ENCODE assay signal across 15 cellular contexts in the genomic region with DNA sequence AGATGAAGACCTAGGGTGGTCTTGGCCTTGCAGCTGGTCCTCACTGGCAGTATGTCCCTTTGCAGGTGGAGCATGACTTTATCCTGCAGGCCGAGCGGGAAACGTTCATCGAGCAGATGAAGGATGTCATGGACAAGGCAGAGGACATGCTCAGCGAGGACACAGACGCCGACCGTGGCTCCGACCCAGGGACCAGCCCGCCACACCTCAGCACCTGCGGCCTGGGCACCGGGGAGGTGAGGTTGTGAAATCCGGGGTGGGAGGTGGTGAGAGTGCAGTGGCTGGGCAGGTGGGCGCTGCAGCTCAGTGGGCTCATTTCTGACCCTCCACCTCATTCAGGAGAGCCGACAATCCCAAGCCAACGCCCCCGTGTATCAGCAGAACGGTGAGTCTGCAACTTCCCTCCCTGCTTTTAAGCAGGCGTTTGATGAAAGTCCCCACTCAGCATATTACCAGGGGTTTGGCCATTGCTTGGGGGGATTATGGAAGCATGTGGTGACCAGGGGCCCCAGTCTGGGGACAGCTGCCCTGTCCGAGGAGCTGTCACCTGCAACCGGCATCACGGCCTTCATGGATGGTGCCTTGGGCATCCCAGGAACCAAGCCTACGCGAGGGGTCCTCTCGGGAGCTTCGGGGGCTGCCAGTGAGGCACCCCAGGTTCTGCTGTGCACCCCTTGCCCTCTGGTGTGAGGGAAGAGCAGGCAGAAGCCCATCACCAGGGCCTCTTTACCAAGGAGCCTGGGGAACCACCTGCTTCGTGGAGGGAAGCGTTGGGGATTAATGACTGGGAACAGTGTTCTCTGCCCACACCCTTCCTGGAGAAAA.
DNase-seq lines count a peak whose midpoint lies in the region; ATAC-seq and TF ChIP-seq lines count a peak whose summit lies in the region.
"Had no signal": no experiment of that assay in that cellular context is flagged by ENCODE, and none has a peak within 500 bp of the region (broad histone marks: within the 10 kb centered on the region; RNA-seq: fewer than 3 reads in every experiment).

No MANE protein-coding gene starts in this region.

- H3K27me3 ChIP-seq in heart left ventricle (peaks cover 0 to 3% (median 0%) of the 10 kb centered on the region in 9 donors), GM23338 (ENCODE audit: insufficient read depth) (no peaks in the 10 kb centered on the region)

- H3K27ac ChIP-seq in heart left ventricle (no peak overlapping the region), GM23338 (ENCODE audit: low read depth) (no peak overlapping the region)
- H3K27ac ChIP-seq: psoas muscle had no signal

- no peak overlapping the region for H3K4me3 Mint-ChIP-seq in activated CD4-positive, alpha-beta memory T cell treated with anti-CD3 and anti-CD28 coated beads for 36 hours
- H3K4me3 Mint-ChIP-seq in naive thymus-derived CD8-positive, alpha-beta T cell, result peak overlapping the region in 8 of 10 donors; percentile 15 to 86 (median 72)
- H3K4me3 Mint-ChIP-seq in GM23338, result no peak overlapping the region
- H3K4me3 Mint-ChIP-seq: HFFc6, mesothelial cell of epicardium had no signal

- TF ChIP-seq CTCF in heart left ventricle (IDR thresholded peaks at IDR 0.05), result no peak
- TF ChIP-seq CTCF in GM23338 (conservative IDR thresholded peaks at IDR 0.05; ENCODE audit: low read depth in 2 of 2), result no peak

- POLR2A ChIA-PET in activated CD4-positive, alpha-beta memory T cell treated with anti-CD3 and anti-CD28 coated beads for 36 hours (lab: Charles Lee), result no interaction called here
- POLR2A ChIA-PET in naive thymus-derived CD8-positive, alpha-beta T cell (lab: Charles Lee), result no interaction called here

- H3K4me1 ChIP-seq in heart left ventricle (peaks cover 0 to 15% (median 2%) of the 10 kb centered on the region in 12 donors), GM23338 (ENCODE audit: insufficient read depth) (no peaks in the 10 kb centered on the region)

- H4K20me1 ChIP-seq in GM23338 (replicated peaks; ENCODE audit: insufficient read depth), result no peaks in the 10 kb centered on the region

- H3K36me3 Mint-ChIP-seq in activated CD4-positive, alpha-beta memory T cell treated with anti-CD3 and anti-CD28 coated beads for 36 hours, result no peaks in the 10 kb centered on the region
- H3K36me3 Mint-ChIP-seq in naive thymus-derived CD8-positive, alpha-beta T cell, result peaks cover 0 to 12% (median 6%) of the 10 kb centered on the region in 3 donors
- peaks cover 38% of the 10 kb centered on the region for H3K36me3 Mint-ChIP-seq in GM23338 (ENCODE audit: low read depth)

- peaks cover 12% of the 10 kb centered on the region for H3K4me1 Mint-ChIP-seq in activated CD4-positive, alpha-beta memory T cell treated with anti-CD3 and anti-CD28 coated beads for 36 hours (ENCODE audit: low read depth)
- H3K4me1 Mint-ChIP-seq in naive thymus-derived CD8-positive, alpha-beta T cell, result peaks cover 7 to 39% (median 14%) of the 10 kb centered on the region in 4 donors
- H3K4me1 Mint-ChIP-seq in GM23338, result no peaks in the 10 kb centered on the region
- H3K4me1 Mint-ChIP-seq: mesothelial cell of epicardium had no signal

- DNase-seq in cardiac septum (ENCODE audit: low spot score) (peak; percentile 71), heart left ventricle (no peak), ureter (ENCODE audit: low spot score) (peak; percentile 37), GM23338 (ENCODE audit: low spot score) (no peak), cerebellar cortex (ENCODE audit: low spot score) (no peak)
- DNase-seq in activated CD4-positive, alpha-beta memory T cell treated with anti-CD3 and anti-CD28 coated beads for 36 hours, result peak; percentile 7
- peak in 1 of 10 donors; percentile 41 for DNase-seq in naive thymus-derived CD8-positive, alpha-beta T cell
- DNase-seq: amygdala; dermis blood vessel endothelial cell; HFFc6; SIG-M5; stimulated activated CD4-positive, alpha-beta T cell treated with anti-CD3 and anti-CD28 coated beads, Interleukin-1b, Interleukin-23, amount 100 ng/mL, for 48 hours had no signal

- no peak overlapping the region for H3K4me3 ChIP-seq in heart left ventricle
- no peak overlapping the region for H3K4me3 ChIP-seq in GM23338
- H3K4me3 ChIP-seq: psoas muscle had no signal

- H3K36me3 ChIP-seq in heart left ventricle, result peaks cover 0 to 53% (median 17%) of the 10 kb centered on the region in 9 donors
- peaks cover 3% of the 10 kb centered on the region; the same call in 1 of the 2 replicates for H3K36me3 ChIP-seq in GM23338 (ENCODE audit: insufficient read depth)

- H3K9me2 ChIP-seq in GM23338 (ENCODE audit: insufficient read depth), result no peaks in the 10 kb centered on the region

- no peaks in the 10 kb centered on the region for H3K79me2 ChIP-seq in GM23338 (replicated peaks; ENCODE audit: insufficient read depth)

- CTCF ChIA-PET in activated CD4-positive, alpha-beta memory T cell treated with anti-CD3 and anti-CD28 coated beads for 36 hours (lab: Charles Lee), result no interaction called here

- H3K27me3 Mint-ChIP-seq in activated CD4-positive, alpha-beta memory T cell treated with anti-CD3 and anti-CD28 coated beads for 36 hours, result no peaks in the 10 kb centered on the region
- peaks cover 2 to 14% (median 5%) of the 10 kb centered on the region in 5 donors for H3K27me3 Mint-ChIP-seq in naive thymus-derived CD8-positive, alpha-beta T cell
- H3K27me3 Mint-ChIP-seq in GM23338 (ENCODE audit: insufficient read depth, low read depth, poor library complexity), result peaks cover 8% of the 10 kb centered on the region

- no peak overlapping the region for H3K27ac Mint-ChIP-seq in activated CD4-positive, alpha-beta memory T cell treated with anti-CD3 and anti-CD28 coated beads for 36 hours
- no peak overlapping the region for H3K27ac Mint-ChIP-seq in naive thymus-derived CD8-positive, alpha-beta T cell
- no peak overlapping the region for H3K27ac Mint-ChIP-seq in GM23338
- H3K27ac Mint-ChIP-seq: HFFc6, mesothelial cell of epicardium had no signal

- H3K9me3 ChIP-seq in heart left ventricle, result peaks cover 0 to 7% (median 0%) of the 10 kb centered on the region in 12 donors
- H3K9me3 ChIP-seq: psoas muscle had no signal

- H2AFZ ChIP-seq in GM23338, result no peak overlapping the region

- peaks cover 3% of the 10 kb centered on the region for H3K9me3 Mint-ChIP-seq in activated CD4-positive, alpha-beta memory T cell treated with anti-CD3 and anti-CD28 coated beads for 36 hours
- peaks cover 0 to 15% (median 1%) of the 10 kb centered on the region in 9 donors for H3K9me3 Mint-ChIP-seq in naive thymus-derived CD8-positive, alpha-beta T cell
- H3K9me3 Mint-ChIP-seq in GM23338, result no peaks in the 10 kb centered on the region
- H3K9me3 Mint-ChIP-seq: HFFc6 had no signal

- no peak for ATAC-seq in heart left ventricle
- no peak for ATAC-seq in naive thymus-derived CD8-positive, alpha-beta T cell
- ATAC-seq in HG03460 (IDR thresholded peaks at IDR 0.05; ENCODE audit: unreplicated experiment), result no peak
- no peak for ATAC-seq in GM23338
- ATAC-seq: psoas muscle had no signal

- TF ChIP-seq POLR2A in heart left ventricle (IDR thresholded peaks at IDR 0.05), result no peak

- H3K4me2 ChIP-seq in GM23338, result no peak overlapping the region

- intact Hi-C loops in cardiac septum (cut with DNase I), result no loop called here
- intact Hi-C loops in heart left ventricle (cut with DNase I), result no loop called here
- intact Hi-C loops in activated CD4-positive, alpha-beta memory T cell treated with anti-CD3 and anti-CD28 coated beads for 36 hours (cut with micrococcal nuclease), result no loop called here

- H3F3A ChIP-seq in GM23338 (replicated peaks; ENCODE audit: low read depth), result no peaks in the 10 kb centered on the region

- WGBS in heart left ventricle, 4 donors, result 89 to 92% (median 90%) methylated on average over 25 to 28 of the region's 28 CpGs

TF ChIP-seq in GM23338, 12 proteins besides CTCF, POLR2A, EP300 and RAD21 (continues in another document):
- TF ChIP-seq EZH2phosphoT487 (IDR thresholded peaks at IDR 0.05; ENCODE audit: unreplicated experiment) (no peak), ZNF114 (CRISPR knock-in tag; IDR thresholded peaks at IDR 0.05) (no peak)

Comparison
In these comparisons a context has a peak if more than half of its experiments do, and no peak if none do; other contexts are left out.
1. DNase-seq: peak in cardiac septum (single experiment), activated CD4-positive, alpha-beta memory T cell treated with anti-CD3 and anti-CD28 coated beads for 36 hours (single experiment) and ureter (single experiment); none in heart left ventricle (0 of 5), GM23338 (single experiment) and cerebellar cortex (single experiment).
2. H3K4me3 Mint-ChIP-seq: peak in naive thymus-derived CD8-positive, alpha-beta T cell (8 of 10); none in activated CD4-positive, alpha-beta memory T cell treated with anti-CD3 and anti-CD28 coated beads for 36 hours (single experiment) and GM23338 (single experiment).